Comparison of ENCODE assay signal across 17 cellular contexts in genomic region chr17:46935658-46936266, GRCh38. TPM values are rescaled to one million over a fixed set of nuclear protein-coding genes. Genes with fewer than 3 reads are reported as not detected.
DNase-seq lines count a peak whose midpoint lies in the region; ATAC-seq and TF ChIP-seq lines count a peak whose summit lies in the region.
"Had no signal": no experiment of that assay in that cellular context is flagged by ENCODE, and none has a peak within 500 bp of the region (broad histone marks: within the 10 kb centered on the region; RNA-seq: fewer than 3 reads in every experiment).

No MANE protein-coding gene starts in this region.

- no peak for TF ChIP-seq CTCF in cardiac fibroblast (IDR thresholded peaks at IDR 0.05; ENCODE audit: low read depth, low read length)
- no peak for TF ChIP-seq CTCF in right atrium auricular region (IDR thresholded peaks at IDR 0.05)
- TF ChIP-seq CTCF in WTC11 (IDR thresholded peaks at IDR 0.05) = no peak

- CTCF ChIA-PET in WTC11 (lab: Charles Lee) = no interaction called here

- ATAC-seq in stimulated activated effector memory CD8-positive, alpha-beta T cell treated with anti-CD3 and anti-CD28 coated beads, Interleukin-12 subunit alpha, Interleukin-12 subunit beta, amount 100 ng/mL, for 72 hours = no peak
- ATAC-seq in WTC11 = no peak
- ATAC-seq: naive thymus-derived CD4-positive, alpha-beta T cell had no signal

- H3K4me3 Mint-ChIP-seq in stimulated activated effector memory CD8-positive, alpha-beta T cell treated with anti-CD3 and anti-CD28 coated beads, Interleukin-12 subunit alpha, Interleukin-12 subunit beta, amount 100 ng/mL, for 72 hours = no peak overlapping the region
- H3K4me3 Mint-ChIP-seq in WTC11 = no peak overlapping the region
- H3K4me3 Mint-ChIP-seq: H9; naive thymus-derived CD4-positive, alpha-beta T cell had no signal

- POLR2A ChIA-PET in WTC11 (lab: Charles Lee) = no interaction called here

- H3K4me1 ChIP-seq in right atrium auricular region = peaks cover 0 to 19% of the 10 kb centered on the region in 2 donors
- H3K4me1 ChIP-seq: adrenal gland, prostate gland had no signal

- no peaks in the 10 kb centered on the region for H3K4me1 Mint-ChIP-seq in stimulated activated effector memory CD8-positive, alpha-beta T cell treated with anti-CD3 and anti-CD28 coated beads, Interleukin-12 subunit alpha, Interleukin-12 subunit beta, amount 100 ng/mL, for 72 hours
- H3K4me1 Mint-ChIP-seq in WTC11 = peaks cover 6% of the 10 kb centered on the region
- H3K4me1 Mint-ChIP-seq: H9 had no signal

- DNase-seq in NCI-H226 = peak; percentile 90
- DNase-seq in cardiac fibroblast (ENCODE audit: low read depth in 2 of 2) = peak; percentile 51 to 64
- peak; percentile 78 for DNase-seq in right atrium auricular region (ENCODE audit: low spot score)
- no peak for DNase-seq in stimulated activated effector memory CD8-positive, alpha-beta T cell treated with anti-CD3 and anti-CD28 coated beads, Interleukin-12 subunit alpha, Interleukin-12 subunit beta, amount 100 ng/mL, for 72 hours (ENCODE audit: low spot score in 2 of 2)
- no peak for DNase-seq in kidney glomerular epithelial cell (lab: John Stamatoyannopoulos, UW)
- no peak for DNase-seq in LoVo (ENCODE audit: low spot score)
- DNase-seq in WTC11 (ENCODE audit: low spot score) = no peak
- DNase-seq in NCI-H2227 treated with DMSO at 0.1 percent for 48 hours (lab: John Stamatoyannopoulos, UW) = no peak
- DNase-seq: adrenal gland; GF-D8; H9; KG1; naive thymus-derived CD4-positive, alpha-beta T cell; NCI-H2171 treated with DMSO at 0.1 percent for 48 hours had no signal

- no peaks in the 10 kb centered on the region for H3K9me3 Mint-ChIP-seq in stimulated activated effector memory CD8-positive, alpha-beta T cell treated with anti-CD3 and anti-CD28 coated beads, Interleukin-12 subunit alpha, Interleukin-12 subunit beta, amount 100 ng/mL, for 72 hours
- no peaks in the 10 kb centered on the region for H3K9me3 Mint-ChIP-seq in WTC11
- H3K9me3 Mint-ChIP-seq: H9; naive thymus-derived CD4-positive, alpha-beta T cell had no signal

- peak overlapping the region; percentile 71 for H3K27ac Mint-ChIP-seq in stimulated activated effector memory CD8-positive, alpha-beta T cell treated with anti-CD3 and anti-CD28 coated beads, Interleukin-12 subunit alpha, Interleukin-12 subunit beta, amount 100 ng/mL, for 72 hours
- no peak overlapping the region for H3K27ac Mint-ChIP-seq in WTC11
- H3K27ac Mint-ChIP-seq: H9 had no signal

- peaks cover 100% of the 10 kb centered on the region for H3K36me3 Mint-ChIP-seq in stimulated activated effector memory CD8-positive, alpha-beta T cell treated with anti-CD3 and anti-CD28 coated beads, Interleukin-12 subunit alpha, Interleukin-12 subunit beta, amount 100 ng/mL, for 72 hours
- peaks cover 80% of the 10 kb centered on the region for H3K36me3 Mint-ChIP-seq in WTC11

- no peaks in the 10 kb centered on the region for H3K9me3 ChIP-seq in right atrium auricular region
- H3K9me3 ChIP-seq: adrenal gland, prostate gland had no signal

- peaks cover 98% of the 10 kb centered on the region for H3K36me3 ChIP-seq in right atrium auricular region

- no peaks in the 10 kb centered on the region for H3K27me3 Mint-ChIP-seq in WTC11 (ENCODE audit: low read depth)
- H3K27me3 Mint-ChIP-seq: naive thymus-derived CD4-positive, alpha-beta T cell had no signal

- H3K4me3 ChIP-seq in cardiac fibroblast (replicated peaks in 1 of 2; ENCODE audit: low read depth in 2 of 2, low read length in 2 of 2) = no peak overlapping the region
- no peak overlapping the region for H3K4me3 ChIP-seq in right atrium auricular region
- H3K4me3 ChIP-seq: adrenal gland, prostate gland had no signal

- no peaks in the 10 kb centered on the region for H3K27me3 ChIP-seq in right atrium auricular region
- H3K27me3 ChIP-seq: adrenal gland had no signal

- H3K27ac ChIP-seq in right atrium auricular region = peak overlapping the region; percentile 15 to 51
- H3K27ac ChIP-seq: adrenal gland, prostate gland had no signal

TF ChIP-seq in WTC11, 78 proteins besides CTCF, POLR2A, EP300 and RAD21 (continues in another document):
- no peak for TF ChIP-seq CREM (CRISPR knock-in tag; IDR thresholded peaks at IDR 0.05)
- no peak for TF ChIP-seq ATF6 (CRISPR knock-in tag; IDR thresholded peaks at IDR 0.05)
- no peak for TF ChIP-seq MAX (CRISPR knock-in tag; IDR thresholded peaks at IDR 0.05)
- no peak for TF ChIP-seq USF1 (CRISPR knock-in tag; IDR thresholded peaks at IDR 0.05)
- TF ChIP-seq PRDM15 (CRISPR knock-in tag; IDR thresholded peaks at IDR 0.05) = no peak
- no peak for TF ChIP-seq ZMAT4 (CRISPR knock-in tag; IDR thresholded peaks at IDR 0.05)
- TF ChIP-seq PREB (CRISPR knock-in tag; IDR thresholded peaks at IDR 0.05; ENCODE audit: borderline replicate concordance) = no peak
- no peak for TF ChIP-seq NR3C1 (CRISPR knock-in tag; conservative IDR thresholded peaks at IDR 0.05; ENCODE audit: low read depth)
- no peak for TF ChIP-seq TP53 (CRISPR knock-in tag; IDR thresholded peaks at IDR 0.05)
- no peak for TF ChIP-seq ZNF138 (CRISPR knock-in tag; conservative IDR thresholded peaks at IDR 0.05)
- no peak for TF ChIP-seq NR1H2 (CRISPR knock-in tag; IDR thresholded peaks at IDR 0.05)

RNA-seq across cellular contexts. Expression of gene GOSR2, which starts 12.8 kb away (rescaled TPM):
- 10 to 100 TPM; 35.9 to 38.6 TPM for total RNA-seq in right atrium auricular region
- total RNA-seq in WTC11 (2021) = 37.6 to 45.8 TPM (median 40.1 TPM) in 3 replicates

RNA-seq across cellular contexts. Expression of gene RPRML, which starts 43.3 kb away (rescaled TPM):
- total RNA-seq in right atrium auricular region = not detected
- total RNA-seq in WTC11 (2021) = 3.1 to 4.9 TPM (median 4.7 TPM) in 3 replicates
- total RNA-seq: adrenal gland; epithelial cell of proximal tubule; kidney epithelial cell; naive thymus-derived CD4-positive, alpha-beta T cell had no signal

Comparison
In these comparisons a context has a peak if more than half of its experiments do, and no peak if none do; other contexts are left out.
1. DNase-seq: peak in NCI-H226 (single experiment), cardiac fibroblast (2 of 2) and right atrium auricular region (single experiment); none in stimulated activated effector memory CD8-positive, alpha-beta T cell treated with anti-CD3 and anti-CD28 coated beads, Interleukin-12 subunit alpha, Interleukin-12 subunit beta, amount 100 ng/mL, for 72 hours (0 of 2), kidney glomerular epithelial cell (single experiment), LoVo (single experiment), WTC11 (single experiment) and NCI-H2227 treated with DMSO at 0.1 percent for 48 hours (single experiment).